1 cellular context compared by ENCODE assay signal in the genomic region with DNA sequence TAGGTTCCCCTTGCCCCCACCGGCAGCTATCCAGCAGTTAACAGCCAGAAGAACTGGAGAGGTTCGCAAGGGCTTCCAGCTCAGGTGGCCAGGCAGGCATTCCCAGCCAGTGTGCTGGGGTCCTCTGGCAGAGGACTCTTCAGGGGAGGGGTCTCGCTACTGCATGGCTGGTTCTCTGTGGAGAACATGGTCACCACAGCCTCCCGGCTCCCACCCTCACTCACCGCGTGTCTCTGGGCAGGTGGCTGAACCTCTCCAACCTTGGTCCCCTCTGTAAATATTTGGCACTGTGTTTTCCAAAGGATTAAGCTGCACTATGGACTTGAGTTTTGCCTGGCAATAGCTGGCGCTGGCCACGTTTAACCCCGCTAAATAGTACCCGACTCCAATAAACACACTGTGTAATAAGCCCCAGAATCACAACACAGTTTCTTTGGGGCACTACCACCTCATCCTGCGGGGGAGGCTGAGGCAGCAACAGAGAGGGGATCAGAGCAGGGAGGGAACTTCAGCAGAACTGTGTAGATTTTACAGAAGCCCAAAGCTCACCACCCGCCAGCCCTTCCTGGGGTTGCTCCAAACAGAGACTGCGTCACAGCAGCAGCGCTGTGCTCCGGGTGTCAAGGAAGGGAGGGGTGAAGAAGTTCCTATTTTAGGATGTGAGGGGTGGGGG.
A peak's percentile ranks its signal among the peaks of the same experiment; 100 is the strongest.
TF ChIP-seq lines count a peak whose summit lies in the region.

No MANE protein-coding gene starts in this region.

TF ChIP-seq in HepG2, 621 proteins besides CTCF, POLR2A, EP300 and RAD21 (continued from another document and continues in another):
- TF ChIP-seq, protein P1, sequence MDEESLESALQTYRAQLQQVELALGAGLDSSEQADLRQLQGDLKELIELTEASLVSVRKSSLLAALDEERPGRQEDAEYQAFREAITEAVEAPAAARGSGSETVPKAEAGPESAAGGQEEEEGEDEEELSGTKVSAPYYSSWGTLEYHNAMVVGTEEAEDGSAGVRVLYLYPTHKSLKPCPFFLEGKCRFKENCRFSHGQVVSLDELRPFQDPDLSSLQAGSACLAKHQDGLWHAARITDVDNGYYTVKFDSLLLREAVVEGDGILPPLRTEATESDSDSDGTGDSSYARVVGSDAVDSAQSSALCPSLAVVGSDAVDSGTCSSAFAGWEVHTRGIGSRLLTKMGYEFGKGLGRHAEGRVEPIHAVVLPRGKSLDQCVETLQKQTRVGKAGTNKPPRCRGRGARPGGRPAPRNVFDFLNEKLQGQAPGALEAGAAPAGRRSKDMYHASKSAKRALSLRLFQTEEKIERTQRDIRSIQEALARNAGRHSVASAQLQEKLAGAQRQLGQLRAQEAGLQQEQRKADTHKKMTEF (CRISPR knock-in tag; IDR thresholded peaks at IDR 0.05), result 0 out of 2 replicates have a peak, but pooled peaks have one; percentile 39
- no peak for TF ChIP-seq STAT5B (CRISPR knock-in tag; IDR thresholded peaks at IDR 0.05)
- no peak for TF ChIP-seq CBX2 (IDR thresholded peaks at IDR 0.05; ENCODE audit: low read depth, low read length)
- no peak for TF ChIP-seq CBX2 (CRISPR knock-in tag; IDR thresholded peaks at IDR 0.05; ENCODE audit: low read depth)
- TF ChIP-seq FOXO1 (CRISPR knock-in tag; IDR thresholded peaks at IDR 0.05), result peak; percentile 77; the same call in 1 of the 2 replicates
- no peak for TF ChIP-seq ZFP90 (CRISPR knock-in tag; IDR thresholded peaks at IDR 0.05; ENCODE audit: borderline replicate concordance)
- peak; percentile 56; the same call in 1 of the 2 replicates for TF ChIP-seq DPF2 (CRISPR knock-in tag; IDR thresholded peaks at IDR 0.05; ENCODE audit: borderline replicate concordance, low read depth)
- TF ChIP-seq AKAP8 (CRISPR knock-in tag; IDR thresholded peaks at IDR 0.05), result no peak
- no peak for TF ChIP-seq ZNF460 (CRISPR knock-in tag; IDR thresholded peaks at IDR 0.05; ENCODE audit: borderline replicate concordance)
- TF ChIP-seq FOXK2 (IDR thresholded peaks at IDR 0.05), result no peak
- no peak for TF ChIP-seq SMARCC2 (IDR thresholded peaks at IDR 0.05)
- no peak for TF ChIP-seq NONO (IDR thresholded peaks at IDR 0.05)
- TF ChIP-seq NONO (CRISPR knock-in tag; conservative IDR thresholded peaks at IDR 0.05), result no peak
- TF ChIP-seq TARDBP (CRISPR knock-in tag; IDR thresholded peaks at IDR 0.05), result no peak
- TF ChIP-seq, protein P2, sequence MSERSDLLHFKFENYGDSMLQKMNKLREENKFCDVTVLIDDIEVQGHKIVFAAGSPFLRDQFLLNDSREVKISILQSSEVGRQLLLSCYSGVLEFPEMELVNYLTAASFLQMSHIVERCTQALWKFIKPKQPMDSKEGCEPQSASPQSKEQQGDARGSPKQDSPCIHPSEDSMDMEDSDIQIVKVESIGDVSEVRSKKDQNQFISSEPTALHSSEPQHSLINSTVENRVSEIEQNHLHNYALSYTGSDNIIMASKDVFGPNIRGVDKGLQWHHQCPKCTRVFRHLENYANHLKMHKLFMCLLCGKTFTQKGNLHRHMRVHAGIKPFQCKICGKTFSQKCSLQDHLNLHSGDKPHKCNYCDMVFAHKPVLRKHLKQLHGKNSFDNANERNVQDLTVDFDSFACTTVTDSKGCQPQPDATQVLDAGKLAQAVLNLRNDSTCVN (CRISPR knock-in tag; IDR thresholded peaks at IDR 0.05; ENCODE audit: borderline replicate concordance), result no peak
- TF ChIP-seq NCOA2 (CRISPR knock-in tag; IDR thresholded peaks at IDR 0.05), result peak; percentile 56; the same call in 1 of the 2 replicates
- no peak for TF ChIP-seq ZNF441 (CRISPR knock-in tag; IDR thresholded peaks at IDR 0.05; ENCODE audit: borderline replicate concordance)
- no peak for TF ChIP-seq CC2D1A (CRISPR knock-in tag; IDR thresholded peaks at IDR 0.05)
- TF ChIP-seq, protein P3, sequence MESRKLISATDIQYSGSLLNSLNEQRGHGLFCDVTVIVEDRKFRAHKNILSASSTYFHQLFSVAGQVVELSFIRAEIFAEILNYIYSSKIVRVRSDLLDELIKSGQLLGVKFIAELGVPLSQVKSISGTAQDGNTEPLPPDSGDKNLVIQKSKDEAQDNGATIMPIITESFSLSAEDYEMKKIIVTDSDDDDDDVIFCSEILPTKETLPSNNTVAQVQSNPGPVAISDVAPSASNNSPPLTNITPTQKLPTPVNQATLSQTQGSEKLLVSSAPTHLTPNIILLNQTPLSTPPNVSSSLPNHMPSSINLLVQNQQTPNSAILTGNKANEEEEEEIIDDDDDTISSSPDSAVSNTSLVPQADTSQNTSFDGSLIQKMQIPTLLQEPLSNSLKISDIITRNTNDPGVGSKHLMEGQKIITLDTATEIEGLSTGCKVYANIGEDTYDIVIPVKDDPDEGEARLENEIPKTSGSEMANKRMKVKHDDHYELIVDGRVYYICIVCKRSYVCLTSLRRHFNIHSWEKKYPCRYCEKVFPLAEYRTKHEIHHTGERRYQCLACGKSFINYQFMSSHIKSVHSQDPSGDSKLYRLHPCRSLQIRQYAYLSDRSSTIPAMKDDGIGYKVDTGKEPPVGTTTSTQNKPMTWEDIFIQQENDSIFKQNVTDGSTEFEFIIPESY (CRISPR knock-in tag; IDR thresholded peaks at IDR 0.05), result no peak
- TF ChIP-seq HNF4A (CRISPR knock-in tag; IDR thresholded peaks at IDR 0.05), result peak; percentile 77
- TF ChIP-seq ZNF296 (CRISPR knock-in tag; conservative IDR thresholded peaks at IDR 0.05), result no peak
- TF ChIP-seq, protein P4, sequence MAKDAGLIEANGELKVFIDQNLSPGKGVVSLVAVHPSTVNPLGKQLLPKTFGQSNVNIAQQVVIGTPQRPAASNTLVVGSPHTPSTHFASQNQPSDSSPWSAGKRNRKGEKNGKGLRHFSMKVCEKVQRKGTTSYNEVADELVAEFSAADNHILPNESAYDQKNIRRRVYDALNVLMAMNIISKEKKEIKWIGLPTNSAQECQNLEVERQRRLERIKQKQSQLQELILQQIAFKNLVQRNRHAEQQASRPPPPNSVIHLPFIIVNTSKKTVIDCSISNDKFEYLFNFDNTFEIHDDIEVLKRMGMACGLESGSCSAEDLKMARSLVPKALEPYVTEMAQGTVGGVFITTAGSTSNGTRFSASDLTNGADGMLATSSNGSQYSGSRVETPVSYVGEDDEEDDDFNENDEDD (CRISPR knock-in tag; IDR thresholded peaks at IDR 0.05; ENCODE audit: borderline replicate concordance), result no peak
- TF ChIP-seq, protein P5, sequence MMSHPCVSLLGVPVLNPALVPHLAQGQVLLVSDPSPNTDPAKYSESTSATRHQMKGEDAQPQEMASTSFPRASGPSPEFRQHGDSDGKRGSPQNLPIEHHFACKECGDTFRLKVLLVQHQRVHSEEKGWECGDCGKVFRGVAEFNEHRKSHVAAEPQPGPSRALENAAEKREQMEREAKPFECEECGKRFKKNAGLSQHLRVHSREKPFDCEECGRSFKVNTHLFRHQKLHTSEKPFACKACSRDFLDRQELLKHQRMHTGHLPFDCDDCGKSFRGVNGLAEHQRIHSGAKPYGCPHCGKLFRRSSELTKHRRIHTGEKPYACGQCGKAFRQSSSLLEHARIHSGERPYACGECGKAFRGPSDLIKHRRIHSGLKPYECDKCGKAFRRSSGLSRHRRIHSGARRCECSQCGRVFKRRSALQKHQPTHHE (CRISPR knock-in tag; IDR thresholded peaks at IDR 0.05; ENCODE audit: borderline replicate concordance), result no peak
- TF ChIP-seq, protein P6, sequence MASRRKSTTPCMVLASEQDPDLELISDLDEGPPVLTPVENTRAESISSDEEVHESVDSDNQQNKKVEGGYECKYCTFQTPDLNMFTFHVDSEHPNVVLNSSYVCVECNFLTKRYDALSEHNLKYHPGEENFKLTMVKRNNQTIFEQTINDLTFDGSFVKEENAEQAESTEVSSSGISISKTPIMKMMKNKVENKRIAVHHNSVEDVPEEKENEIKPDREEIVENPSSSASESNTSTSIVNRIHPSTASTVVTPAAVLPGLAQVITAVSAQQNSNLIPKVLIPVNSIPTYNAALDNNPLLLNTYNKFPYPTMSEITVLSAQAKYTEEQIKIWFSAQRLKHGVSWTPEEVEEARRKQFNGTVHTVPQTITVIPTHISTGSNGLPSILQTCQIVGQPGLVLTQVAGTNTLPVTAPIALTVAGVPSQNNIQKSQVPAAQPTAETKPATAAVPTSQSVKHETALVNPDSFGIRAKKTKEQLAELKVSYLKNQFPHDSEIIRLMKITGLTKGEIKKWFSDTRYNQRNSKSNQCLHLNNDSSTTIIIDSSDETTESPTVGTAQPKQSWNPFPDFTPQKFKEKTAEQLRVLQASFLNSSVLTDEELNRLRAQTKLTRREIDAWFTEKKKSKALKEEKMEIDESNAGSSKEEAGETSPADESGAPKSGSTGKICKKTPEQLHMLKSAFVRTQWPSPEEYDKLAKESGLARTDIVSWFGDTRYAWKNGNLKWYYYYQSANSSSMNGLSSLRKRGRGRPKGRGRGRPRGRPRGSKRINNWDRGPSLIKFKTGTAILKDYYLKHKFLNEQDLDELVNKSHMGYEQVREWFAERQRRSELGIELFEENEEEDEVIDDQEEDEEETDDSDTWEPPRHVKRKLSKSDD (CRISPR knock-in tag; IDR thresholded peaks at IDR 0.05; ENCODE audit: low read depth), result no peak
- TF ChIP-seq CCAR2 (optimal IDR thresholded peaks at IDR 0.05; ENCODE audit: low read depth, low read length), result no peak
- TF ChIP-seq KAT7 (CRISPR knock-in tag; IDR thresholded peaks at IDR 0.05; ENCODE audit: borderline replicate concordance), result no peak
- no peak for TF ChIP-seq ZNF230 (CRISPR knock-in tag; IDR thresholded peaks at IDR 0.05)
- TF ChIP-seq EED (CRISPR knock-in tag; IDR thresholded peaks at IDR 0.05), result no peak
- TF ChIP-seq ZNF101 (CRISPR knock-in tag; IDR thresholded peaks at IDR 0.05; ENCODE audit: borderline replicate concordance, low read depth), result no peak
- no peak for TF ChIP-seq GTF3A (CRISPR knock-in tag; conservative IDR thresholded peaks at IDR 0.05)
- TF ChIP-seq ZNF839 (CRISPR knock-in tag; IDR thresholded peaks at IDR 0.05; ENCODE audit: borderline replicate concordance), result no peak
- TF ChIP-seq CENPT (CRISPR knock-in tag; IDR thresholded peaks at IDR 0.05; ENCODE audit: low read depth), result no peak
- no peak for TF ChIP-seq ZFYVE20 (CRISPR knock-in tag; IDR thresholded peaks at IDR 0.05; ENCODE audit: borderline replicate concordance, low read depth)
- no peak for TF ChIP-seq KDM5A (IDR thresholded peaks at IDR 0.05; ENCODE audit: borderline replicate concordance, low read length)
- TF ChIP-seq ZNF224 (CRISPR knock-in tag; IDR thresholded peaks at IDR 0.05), result no peak
- TF ChIP-seq ZNF264 (CRISPR knock-in tag; IDR thresholded peaks at IDR 0.05), result no peak
- TF ChIP-seq, protein P7, sequence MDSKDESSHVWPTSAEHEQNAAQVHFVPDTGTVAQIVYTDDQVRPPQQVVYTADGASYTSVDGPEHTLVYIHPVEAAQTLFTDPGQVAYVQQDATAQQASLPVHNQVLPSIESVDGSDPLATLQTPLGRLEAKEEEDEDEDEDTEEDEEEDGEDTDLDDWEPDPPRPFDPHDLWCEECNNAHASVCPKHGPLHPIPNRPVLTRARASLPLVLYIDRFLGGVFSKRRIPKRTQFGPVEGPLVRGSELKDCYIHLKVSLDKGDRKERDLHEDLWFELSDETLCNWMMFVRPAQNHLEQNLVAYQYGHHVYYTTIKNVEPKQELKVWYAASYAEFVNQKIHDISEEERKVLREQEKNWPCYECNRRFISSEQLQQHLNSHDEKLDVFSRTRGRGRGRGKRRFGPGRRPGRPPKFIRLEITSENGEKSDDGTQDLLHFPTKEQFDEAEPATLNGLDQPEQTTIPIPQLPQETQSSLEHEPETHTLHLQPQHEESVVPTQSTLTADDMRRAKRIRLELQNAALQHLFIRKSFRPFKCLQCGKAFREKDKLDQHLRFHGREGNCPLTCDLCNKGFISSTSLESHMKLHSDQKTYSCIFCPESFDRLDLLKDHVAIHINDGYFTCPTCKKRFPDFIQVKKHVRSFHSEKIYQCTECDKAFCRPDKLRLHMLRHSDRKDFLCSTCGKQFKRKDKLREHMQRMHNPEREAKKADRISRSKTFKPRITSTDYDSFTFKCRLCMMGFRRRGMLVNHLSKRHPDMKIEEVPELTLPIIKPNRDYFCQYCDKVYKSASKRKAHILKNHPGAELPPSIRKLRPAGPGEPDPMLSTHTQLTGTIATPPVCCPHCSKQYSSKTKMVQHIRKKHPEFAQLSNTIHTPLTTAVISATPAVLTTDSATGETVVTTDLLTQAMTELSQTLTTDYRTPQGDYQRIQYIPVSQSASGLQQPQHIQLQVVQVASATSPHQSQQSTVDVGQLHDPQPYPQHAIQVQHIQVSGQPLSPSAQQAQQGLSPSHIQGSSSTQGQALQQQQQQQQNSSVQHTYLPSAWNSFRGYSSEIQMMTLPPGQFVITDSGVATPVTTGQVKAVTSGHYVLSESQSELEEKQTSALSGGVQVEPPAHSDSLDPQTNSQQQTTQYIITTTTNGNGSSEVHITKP (CRISPR knock-in tag; IDR thresholded peaks at IDR 0.05; ENCODE audit: low read depth), result peak; percentile 92
- no peak for TF ChIP-seq LCORL (IDR thresholded peaks at IDR 0.05)
- TF ChIP-seq LCORL (CRISPR knock-in tag; IDR thresholded peaks at IDR 0.05), result 0 out of 2 replicates have a peak, but pooled peaks have one; percentile 28
- no peak for TF ChIP-seq IKZF1 (IDR thresholded peaks at IDR 0.05)
- TF ChIP-seq, protein P8, sequence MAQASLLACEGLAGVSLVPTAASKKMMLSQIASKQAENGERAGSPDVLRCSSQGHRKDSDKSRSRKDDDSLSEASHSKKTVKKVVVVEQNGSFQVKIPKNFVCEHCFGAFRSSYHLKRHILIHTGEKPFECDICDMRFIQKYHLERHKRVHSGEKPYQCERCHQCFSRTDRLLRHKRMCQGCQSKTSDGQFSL (CRISPR knock-in tag; IDR thresholded peaks at IDR 0.05), result no peak
- TF ChIP-seq, protein P9, sequence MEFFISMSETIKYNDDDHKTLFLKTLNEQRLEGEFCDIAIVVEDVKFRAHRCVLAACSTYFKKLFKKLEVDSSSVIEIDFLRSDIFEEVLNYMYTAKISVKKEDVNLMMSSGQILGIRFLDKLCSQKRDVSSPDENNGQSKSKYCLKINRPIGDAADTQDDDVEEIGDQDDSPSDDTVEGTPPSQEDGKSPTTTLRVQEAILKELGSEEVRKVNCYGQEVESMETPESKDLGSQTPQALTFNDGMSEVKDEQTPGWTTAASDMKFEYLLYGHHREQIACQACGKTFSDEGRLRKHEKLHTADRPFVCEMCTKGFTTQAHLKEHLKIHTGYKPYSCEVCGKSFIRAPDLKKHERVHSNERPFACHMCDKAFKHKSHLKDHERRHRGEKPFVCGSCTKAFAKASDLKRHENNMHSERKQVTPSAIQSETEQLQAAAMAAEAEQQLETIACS (CRISPR knock-in tag; IDR thresholded peaks at IDR 0.05), result no peak
- no peak for TF ChIP-seq NFIB (CRISPR knock-in tag; IDR thresholded peaks at IDR 0.05; ENCODE audit: borderline replicate concordance)
